Comparison of ENCODE assay signal across 21 cellular contexts in the genomic region with DNA sequence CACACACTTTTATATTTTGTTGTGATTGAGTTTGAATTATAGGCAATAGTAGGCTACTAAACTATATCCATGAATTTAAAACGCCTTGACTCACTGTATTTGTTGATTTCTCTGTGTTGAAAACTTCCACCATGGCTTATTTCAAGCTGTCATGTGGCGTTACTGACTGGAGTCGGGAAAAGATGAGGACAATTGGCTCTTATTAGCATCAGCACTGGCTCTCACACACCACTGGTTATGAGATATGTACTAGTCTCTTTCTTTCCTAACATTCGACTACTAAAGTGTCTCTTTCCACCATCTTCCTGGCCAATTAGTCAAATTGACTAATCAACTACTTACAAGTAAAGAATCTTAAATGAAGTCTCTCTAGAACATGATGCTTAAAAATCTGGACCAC.
"Had no signal": no experiment of that assay in that cellular context is flagged by ENCODE, and none has a peak within 500 bp of the region (broad histone marks: within the 10 kb centered on the region; RNA-seq: fewer than 3 reads in every experiment).

No MANE protein-coding gene starts in this region.

- H3K36me3 ChIP-seq: gastrocnemius medialis, lower lobe of right lung, sigmoid colon, thoracic aorta, vagina had no signal

- DNase-seq: dorsolateral prefrontal cortex; effector CD4-positive, alpha-beta T cell; gastrocnemius medialis; head of caudate nucleus; left ventricle myocardium superior; lower lobe of right lung; naive B cell; right cardiac atrium; sigmoid colon; stimulated activated CD4-positive, alpha-beta T cell treated with anti-CD3 and anti-CD28 coated beads, Interleukin-2, amount 100 ng/mL, for 24 hours; stimulated activated CD4-positive, alpha-beta T cell treated with anti-CD3 and anti-CD28 coated beads, Interleukin-4, amount 100 ng/mL, for 24 hours; stimulated activated naive CD8-positive, alpha-beta T cell treated with anti-CD3 and anti-CD28 coated beads, Interleukin-15, Interleukin-2, amounts not matched to agents 100 U/mL and 50 U/mL, for 24 hours; substantia nigra; trophoblast cell had no signal

- H3K4me1 Mint-ChIP-seq: naive B cell; neural crest cell; stimulated activated effector memory CD8-positive, alpha-beta T cell treated with anti-CD3 and anti-CD28 coated beads, Interleukin-12 subunit alpha, Interleukin-12 subunit beta, amount 100 ng/mL, for 72 hours had no signal

- H3K27me3 Mint-ChIP-seq: natural killer cell treated with Interleukin-12 subunit alpha and Interleukin-12 subunit beta and Interleukin-15 and Interleukin-18, amount 100 ng/mL, for 72 hours; progenitor cell of endocrine pancreas had no signal

- H3K9me3 ChIP-seq: gastrocnemius medialis, lower lobe of right lung, sigmoid colon, thoracic aorta, vagina had no signal

- H2AFZ ChIP-seq: parathyroid adenoma had no signal

- H3K27me3 ChIP-seq: gastrocnemius medialis, sigmoid colon, vagina had no signal

- H3K27ac Mint-ChIP-seq: naive B cell; natural killer cell treated with Interleukin-12 subunit alpha and Interleukin-12 subunit beta and Interleukin-15 and Interleukin-18, amount 100 ng/mL, for 72 hours; stimulated activated effector memory CD8-positive, alpha-beta T cell treated with anti-CD3 and anti-CD28 coated beads, Interleukin-12 subunit alpha, Interleukin-12 subunit beta, amount 100 ng/mL, for 72 hours had no signal

- H3K79me2 ChIP-seq: parathyroid adenoma had no signal

- H3K4me3 Mint-ChIP-seq: naive B cell; natural killer cell treated with Interleukin-12 subunit alpha and Interleukin-12 subunit beta and Interleukin-15 and Interleukin-18, amount 100 ng/mL, for 72 hours; neural crest cell; stimulated activated effector memory CD8-positive, alpha-beta T cell treated with anti-CD3 and anti-CD28 coated beads, Interleukin-12 subunit alpha, Interleukin-12 subunit beta, amount 100 ng/mL, for 72 hours had no signal

- H3K4me3 ChIP-seq: dorsolateral prefrontal cortex, gastrocnemius medialis, lower lobe of right lung, sigmoid colon, thoracic aorta, vagina had no signal

- H3K36me3 Mint-ChIP-seq: naive B cell; natural killer cell treated with Interleukin-12 subunit alpha and Interleukin-12 subunit beta and Interleukin-15 and Interleukin-18, amount 100 ng/mL, for 72 hours; stimulated activated effector memory CD8-positive, alpha-beta T cell treated with anti-CD3 and anti-CD28 coated beads, Interleukin-12 subunit alpha, Interleukin-12 subunit beta, amount 100 ng/mL, for 72 hours had no signal

- H3K9ac ChIP-seq: parathyroid adenoma had no signal

- H3K4me1 ChIP-seq: gastrocnemius medialis, lower lobe of right lung, parathyroid adenoma, vagina had no signal

- ATAC-seq: gastrocnemius medialis; left ventricle myocardium superior; lower lobe of right lung; natural killer cell treated with Interleukin-12 subunit alpha and Interleukin-12 subunit beta and Interleukin-15 and Interleukin-18, amount 100 ng/mL, for 72 hours; right cardiac atrium; stimulated activated effector memory CD8-positive, alpha-beta T cell treated with anti-CD3 and anti-CD28 coated beads, Interleukin-12 subunit alpha, Interleukin-12 subunit beta, amount 100 ng/mL, for 72 hours; stimulated activated naive CD8-positive, alpha-beta T cell treated with anti-CD3 and anti-CD28 coated beads, Interleukin-15, Interleukin-2, amounts not matched to agents 100 U/mL and 50 U/mL, for 24 hours had no signal

- H3K9me3 Mint-ChIP-seq: naive B cell; natural killer cell treated with Interleukin-12 subunit alpha and Interleukin-12 subunit beta and Interleukin-15 and Interleukin-18, amount 100 ng/mL, for 72 hours; neural crest cell; stimulated activated effector memory CD8-positive, alpha-beta T cell treated with anti-CD3 and anti-CD28 coated beads, Interleukin-12 subunit alpha, Interleukin-12 subunit beta, amount 100 ng/mL, for 72 hours had no signal

- H3K27ac ChIP-seq: dorsolateral prefrontal cortex, gastrocnemius medialis, lower lobe of right lung, parathyroid adenoma, sigmoid colon, thoracic aorta, vagina had no signal
